ENCODE assay signal across 8 cellular contexts in the genomic region with DNA sequence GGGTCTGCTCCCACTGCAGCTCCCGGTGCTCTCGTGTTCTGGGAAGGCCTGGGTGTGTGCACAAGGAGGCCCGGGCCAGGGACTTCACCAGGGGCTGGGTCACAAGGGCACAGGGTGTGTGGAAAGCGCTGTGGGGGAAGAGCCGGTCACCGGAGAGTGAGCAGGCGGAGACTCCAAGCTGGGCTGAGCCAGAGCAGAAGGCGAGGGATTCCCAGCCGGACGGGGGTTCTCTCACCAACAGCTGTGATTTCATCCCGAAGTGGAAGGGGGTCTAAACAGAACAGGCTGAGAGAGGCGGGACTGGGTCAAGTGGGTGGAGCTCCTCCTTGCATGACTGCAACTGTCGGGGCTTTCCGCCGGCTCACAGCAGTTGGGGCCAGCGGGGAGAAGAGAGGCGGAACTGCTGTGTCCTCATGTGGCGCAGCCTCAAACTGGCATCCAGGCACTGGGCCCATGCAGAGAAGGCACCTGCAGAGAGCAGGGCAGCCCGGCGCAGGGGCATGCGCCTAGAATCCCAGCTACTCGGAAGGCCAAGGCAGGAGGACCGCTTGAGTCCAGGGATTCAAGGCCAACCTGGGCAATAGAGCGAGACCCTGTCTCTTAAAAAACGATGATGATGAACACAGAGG. TPM values are rescaled to one million over a fixed set of nuclear protein-coding genes. Genes with fewer than 3 reads are reported as not detected.
DNase-seq lines count a peak whose midpoint lies in the region; ATAC-seq, FAIRE-seq and TF ChIP-seq lines count a peak whose summit lies in the region.

No MANE protein-coding gene starts in this region.

- FAIRE-seq in kidney (lab: Jason Lieb, UNC), result no peak

- no peak for TF ChIP-seq CTCF in kidney (IDR thresholded peaks at IDR 0.05; ENCODE audit: borderline replicate concordance, extremely low read depth, insufficient read depth)

- peak; percentile 72 for ATAC-seq in GM21723 (IDR thresholded peaks at IDR 0.05; ENCODE audit: unreplicated experiment)
- ATAC-seq in SK-N-SH treated with all-trans-retinoic acid at 6 μM for 48 hours, result no peak

- intact Hi-C loops in kidney (cut with DNase I), result no loop called here

- H3K27ac ChIP-seq in kidney (ENCODE audit: low read depth in 2 of 2, low read length in 2 of 2), result no peak overlapping the region

- no peaks in the 10 kb centered on the region for H3K4me1 ChIP-seq in kidney (ENCODE audit: control insufficient read depth in 1 of 2, insufficient read depth in 1 of 2, low read depth in 1 of 2, low read length in 2 of 2)

- H3K4me3 ChIP-seq in kidney (ENCODE audit: low read length in 2 of 2), result no peak overlapping the region

- H3K9me3 ChIP-seq in kidney (ENCODE audit: control insufficient read depth in 1 of 2, low read length in 2 of 2), result no peaks in the 10 kb centered on the region

- peak; percentile 21 for DNase-seq in GDM1 (lab: John Stamatoyannopoulos, UW)
- DNase-seq in NAMALWA (ENCODE audit: low spot score), result peak; percentile 98
- peak; percentile 67 for DNase-seq in activated T-helper 1 cell treated with Interleukin-2 at 50 U/mL for 16 hours (ENCODE audit: low read depth)
- DNase-seq in kidney, result peak; percentile 91
- DNase-seq in stimulated activated CD8-positive, alpha-beta memory T cell treated with anti-CD3 and anti-CD28 coated beads, Interleukin-12 subunit alpha, Interleukin-12 subunit beta, amount 100 ng/mL, for 24 hours (ENCODE audit: extremely low read depth), result peak; percentile 66
- no peak for DNase-seq in AG20443 (ENCODE audit: low spot score)

- H3K36me3 ChIP-seq in kidney (ENCODE audit: control insufficient read depth in 1 of 2, insufficient read depth in 2 of 2, low read length in 2 of 2), result peaks cover 0 to 17% of the 10 kb centered on the region in 2 donors

- H3K9ac ChIP-seq in kidney (ENCODE audit: low read length in 2 of 2), result no peak overlapping the region

TF ChIP-seq in SK-N-SH treated with all-trans-retinoic acid at 6 μM for 48 hours, 23 proteins besides CTCF, POLR2A, EP300 and RAD21:
- TF ChIP-seq, protein P1, sequence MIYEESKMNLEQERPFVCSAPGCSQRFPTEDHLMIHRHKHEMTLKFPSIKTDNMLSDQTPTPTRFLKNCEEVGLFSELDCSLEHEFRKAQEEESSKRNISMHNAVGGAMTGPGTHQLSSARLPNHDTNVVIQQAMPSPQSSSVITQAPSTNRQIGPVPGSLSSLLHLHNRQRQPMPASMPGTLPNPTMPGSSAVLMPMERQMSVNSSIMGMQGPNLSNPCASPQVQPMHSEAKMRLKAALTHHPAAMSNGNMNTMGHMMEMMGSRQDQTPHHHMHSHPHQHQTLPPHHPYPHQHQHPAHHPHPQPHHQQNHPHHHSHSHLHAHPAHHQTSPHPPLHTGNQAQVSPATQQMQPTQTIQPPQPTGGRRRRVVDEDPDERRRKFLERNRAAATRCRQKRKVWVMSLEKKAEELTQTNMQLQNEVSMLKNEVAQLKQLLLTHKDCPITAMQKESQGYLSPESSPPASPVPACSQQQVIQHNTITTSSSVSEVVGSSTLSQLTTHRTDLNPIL (CRISPR knock-in tag; IDR thresholded peaks at IDR 0.05; ENCODE audit: low read depth), result no peak
- TF ChIP-seq ZFP30 (CRISPR knock-in tag; IDR thresholded peaks at IDR 0.05), result no peak
- no peak for TF ChIP-seq ZNF8 (CRISPR knock-in tag; IDR thresholded peaks at IDR 0.05)
- no peak for TF ChIP-seq ZC3H10 (CRISPR knock-in tag; IDR thresholded peaks at IDR 0.05)
- no peak for TF ChIP-seq ARNTL (CRISPR knock-in tag; IDR thresholded peaks at IDR 0.05; ENCODE audit: borderline replicate concordance, low read depth)
- TF ChIP-seq, protein P2, sequence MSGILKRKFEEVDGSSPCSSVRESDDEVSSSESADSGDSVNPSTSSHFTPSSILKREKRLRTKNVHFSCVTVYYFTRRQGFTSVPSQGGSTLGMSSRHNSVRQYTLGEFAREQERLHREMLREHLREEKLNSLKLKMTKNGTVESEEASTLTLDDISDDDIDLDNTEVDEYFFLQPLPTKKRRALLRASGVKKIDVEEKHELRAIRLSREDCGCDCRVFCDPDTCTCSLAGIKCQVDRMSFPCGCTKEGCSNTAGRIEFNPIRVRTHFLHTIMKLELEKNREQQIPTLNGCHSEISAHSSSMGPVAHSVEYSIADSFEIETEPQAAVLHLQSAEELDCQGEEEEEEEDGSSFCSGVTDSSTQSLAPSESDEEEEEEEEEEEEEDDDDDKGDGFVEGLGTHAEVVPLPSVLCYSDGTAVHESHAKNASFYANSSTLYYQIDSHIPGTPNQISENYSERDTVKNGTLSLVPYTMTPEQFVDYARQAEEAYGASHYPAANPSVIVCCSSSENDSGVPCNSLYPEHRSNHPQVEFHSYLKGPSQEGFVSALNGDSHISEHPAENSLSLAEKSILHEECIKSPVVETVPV (CRISPR knock-in tag; IDR thresholded peaks at IDR 0.05), result no peak
- TF ChIP-seq ZFP3 (CRISPR knock-in tag; IDR thresholded peaks at IDR 0.05), result no peak
- no peak for TF ChIP-seq BACH2 (CRISPR knock-in tag; IDR thresholded peaks at IDR 0.05; ENCODE audit: borderline replicate concordance)
- TF ChIP-seq, protein P3, sequence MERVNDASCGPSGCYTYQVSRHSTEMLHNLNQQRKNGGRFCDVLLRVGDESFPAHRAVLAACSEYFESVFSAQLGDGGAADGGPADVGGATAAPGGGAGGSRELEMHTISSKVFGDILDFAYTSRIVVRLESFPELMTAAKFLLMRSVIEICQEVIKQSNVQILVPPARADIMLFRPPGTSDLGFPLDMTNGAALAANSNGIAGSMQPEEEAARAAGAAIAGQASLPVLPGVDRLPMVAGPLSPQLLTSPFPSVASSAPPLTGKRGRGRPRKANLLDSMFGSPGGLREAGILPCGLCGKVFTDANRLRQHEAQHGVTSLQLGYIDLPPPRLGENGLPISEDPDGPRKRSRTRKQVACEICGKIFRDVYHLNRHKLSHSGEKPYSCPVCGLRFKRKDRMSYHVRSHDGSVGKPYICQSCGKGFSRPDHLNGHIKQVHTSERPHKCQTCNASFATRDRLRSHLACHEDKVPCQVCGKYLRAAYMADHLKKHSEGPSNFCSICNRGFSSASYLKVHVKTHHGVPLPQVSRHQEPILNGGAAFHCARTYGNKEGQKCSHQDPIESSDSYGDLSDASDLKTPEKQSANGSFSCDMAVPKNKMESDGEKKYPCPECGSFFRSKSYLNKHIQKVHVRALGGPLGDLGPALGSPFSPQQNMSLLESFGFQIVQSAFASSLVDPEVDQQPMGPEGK (CRISPR knock-in tag; IDR thresholded peaks at IDR 0.05; ENCODE audit: borderline replicate concordance), result no peak
- no peak for TF ChIP-seq ZNF565 (CRISPR knock-in tag; conservative IDR thresholded peaks at IDR 0.05; ENCODE audit: low read depth)

RNA-seq across cellular contexts. Expression of a gene that starts 7.6 kb away (rescaled TPM):
- total RNA-seq in kidney, result 45.6 TPM
- 13.8 TPM for polyA plus RNA-seq in kidney (ENCODE audit: insufficient read depth, low read depth, low replicate concordance)

RNA-seq across cellular contexts. Expression of a gene that starts 29.6 kb away (rescaled TPM):
- total RNA-seq in kidney, result 25.9 TPM
- 20.8 TPM for polyA plus RNA-seq in kidney (ENCODE audit: insufficient read depth, low read depth, low replicate concordance)

RNA-seq across cellular contexts. Expression of a gene that starts 38.9 kb away (rescaled TPM):
- 14.0 TPM for total RNA-seq in kidney
- polyA plus RNA-seq in kidney (ENCODE audit: insufficient read depth, low read depth, low replicate concordance), result 15.4 TPM

RNA-seq across cellular contexts. Expression of a gene that starts 39.0 kb away (rescaled TPM):
- 14.1 TPM for total RNA-seq in kidney
- 14.0 TPM for polyA plus RNA-seq in kidney (ENCODE audit: insufficient read depth, low read depth, low replicate concordance)

RNA-seq across cellular contexts. Expression of a gene that starts 53.0 kb away (rescaled TPM):
- total RNA-seq in kidney, result 42.0 TPM
- polyA plus RNA-seq in kidney (ENCODE audit: insufficient read depth, low read depth, low replicate concordance), result 117 TPM
